8 cellular contexts compared by ENCODE assay signal in genomic region chr22:30754971-30755759, GRCh38.
DNase-seq lines count a peak whose midpoint lies in the region; ATAC-seq, FAIRE-seq and TF ChIP-seq lines count a peak whose summit lies in the region.

No MANE protein-coding gene starts in this region.

- FAIRE-seq in D721Med (lab: Jason Lieb, UNC): no peak

- no peaks in the 10 kb centered on the region for H3K27me3 ChIP-seq in PC-9 (ENCODE audit: insufficient read depth, low read depth)

- POLR2A ChIA-PET in PC-9 (lab: Charles Lee; ENCODE audit: unreplicated experiment): interaction anchor here (0.6 to 1.0 kb wide), 3 partner anchors 120 to 452 kb away, joined by 6 to 8 read pairs (median 7); partner anchors contain the start of gene SEC14L2

- H3K4me2 ChIP-seq in PC-9: no peak overlapping the region

- BruUV-seq in PC-9 (replicated peaks; lab: Mats Ljungman, UMichigan): no TSS peak

- H3K27ac ChIP-seq in PC-9: no peak overlapping the region

- intact Hi-C loops in PC-9 (cut with micrococcal nuclease; ENCODE audit: unreplicated experiment) (loop anchor here (1.0 to 2.0 kb wide), 3 partner anchors 121 to 310 kb away; no protein-coding TSS in a partner anchor), head of caudate nucleus (cut with DNase I) (loop anchor here (2.0 kb wide), 1 partner anchor 120 kb away; the partner anchor contains the start of gene SLC35E4), posterior vena cava (cut with DNase I) (loop anchor here (1.0 to 5.0 kb wide), 2 partner anchors 121 to 123 kb away; no protein-coding TSS in a partner anchor)
- intact Hi-C loops in activated naive CD4-positive, alpha-beta T cell treated with anti-CD3 and anti-CD28 coated beads for 36 hours (cut with micrococcal nuclease): loop anchor here (1.0 to 2.0 kb wide), 3 partner anchors 88 to 310 kb away; partner anchors contain the start of gene DUSP18

- CTCF ChIA-PET in PC-9 (lab: Charles Lee): interaction anchor here (0.5 to 1.7 kb wide), 11 partner anchors 28 to 364 kb away, joined by 3 to 26 read pairs (median 4); partner anchors contain the start of genes SELENOM and SLC35E4
- CTCF ChIA-PET in activated naive CD4-positive, alpha-beta T cell treated with anti-CD3 and anti-CD28 coated beads for 36 hours (lab: Charles Lee): interaction anchor here (0.6 to 7.5 kb wide), 26 partner anchors 8 to 437 kb away, joined by 3 to 156 read pairs (median 4); partner anchors contain the start of genes PES1, SLC35E4 and TCN2

- H3K27me3 Mint-ChIP-seq in activated naive CD4-positive, alpha-beta T cell treated with anti-CD3 and anti-CD28 coated beads for 36 hours (ENCODE audit: low read depth): peaks cover 3% of the 10 kb centered on the region

- no peaks in the 10 kb centered on the region for H3K4me1 ChIP-seq in PC-9 (replicated peaks; ENCODE audit: insufficient read depth)

- H2AFZ ChIP-seq in PC-9: no peak overlapping the region

- no peaks in the 10 kb centered on the region for H3K36me3 Mint-ChIP-seq in activated naive CD4-positive, alpha-beta T cell treated with anti-CD3 and anti-CD28 coated beads for 36 hours (ENCODE audit: low read depth)

- no peaks in the 10 kb centered on the region for H3K4me1 Mint-ChIP-seq in activated naive CD4-positive, alpha-beta T cell treated with anti-CD3 and anti-CD28 coated beads for 36 hours (ENCODE audit: low read depth)

- H3K79me2 ChIP-seq in PC-9 (ENCODE audit: low read depth): no peaks in the 10 kb centered on the region

- TF ChIP-seq CTCF in D721Med (IDR thresholded peaks at IDR 0.05; ENCODE audit: insufficient read depth, missing control alignments) (peak; percentile 91), PC-9 (conservative IDR thresholded peaks at IDR 0.05) (peak; percentile 87)

- H3K9me2 ChIP-seq in PC-9 (ENCODE audit: insufficient read depth): no peaks in the 10 kb centered on the region

- no peaks in the 10 kb centered on the region for H3K9me3 ChIP-seq in PC-9 (ENCODE audit: insufficient read depth, low read depth)

- no peaks in the 10 kb centered on the region for H3F3A ChIP-seq in PC-9 (ENCODE audit: insufficient read depth, low read depth)

- H3K36me3 ChIP-seq in PC-9 (ENCODE audit: low read depth): no peaks in the 10 kb centered on the region

- ATAC-seq in HG03571 (IDR thresholded peaks at IDR 0.05; ENCODE audit: unreplicated experiment) (no peak), GM21529 (IDR thresholded peaks at IDR 0.05; ENCODE audit: unreplicated experiment) (no peak)

- no peak overlapping the region for H3K27ac Mint-ChIP-seq in activated naive CD4-positive, alpha-beta T cell treated with anti-CD3 and anti-CD28 coated beads for 36 hours

- H3K4me3 ChIP-seq in PC-9: no peak overlapping the region

- peak; percentile 77 for DNase-seq in D721Med (ENCODE audit: insufficient read length, low spot score)
- peak; percentile 42 for DNase-seq in HS-5 (ENCODE audit: low read depth)
- DNase-seq in PC-9: peak; percentile 60 to 69
- peak; percentile 82 for DNase-seq in activated naive CD4-positive, alpha-beta T cell treated with anti-CD3 and anti-CD28 coated beads for 36 hours
- peak; percentile 36 to 88 (median 72) for DNase-seq in head of caudate nucleus
- peak; percentile 75 for DNase-seq in posterior vena cava (ENCODE audit: low spot score)

- H3K4me3 Mint-ChIP-seq in activated naive CD4-positive, alpha-beta T cell treated with anti-CD3 and anti-CD28 coated beads for 36 hours: no peak overlapping the region

- H4K20me1 ChIP-seq in PC-9 (ENCODE audit: insufficient read depth): no peaks in the 10 kb centered on the region

- H3K9me3 Mint-ChIP-seq in activated naive CD4-positive, alpha-beta T cell treated with anti-CD3 and anti-CD28 coated beads for 36 hours: peaks cover 5% of the 10 kb centered on the region
